Comparison of ENCODE assay signal across 15 cellular contexts in genomic region chr10:69868821-69869220, GRCh38.
"Had no signal": no experiment of that assay in that cellular context is flagged by ENCODE, and none has a peak within 500 bp of the region (broad histone marks: within the 10 kb centered on the region; RNA-seq: fewer than 3 reads in every experiment).

No MANE protein-coding gene starts in this region.

- H3K27ac ChIP-seq: hepatocyte, neutrophil, right atrium auricular region had no signal

- H3K4me1 Mint-ChIP-seq: T-helper 17 cell had no signal

- ATAC-seq: activated naive CD4-positive, alpha-beta T cell treated with anti-CD3 and anti-CD28 coated beads, Interleukin-2, amount 50 U/mL, for 72 hours; effector memory CD8-positive, alpha-beta T cell; T-helper 17 cell had no signal

- H3K79me2 ChIP-seq: hepatocyte had no signal

- H3K9me3 Mint-ChIP-seq: activated naive CD4-positive, alpha-beta T cell treated with anti-CD3 and anti-CD28 coated beads, Interleukin-2, amount 50 U/mL, for 72 hours; activated T-cell treated with anti-CD3 and anti-CD28 coated beads, Interleukin-2, amount 50 U/mL, for 24 hours; dendritic cell treated with granulocyte-macrophage colony-stimulating factor and Interleukin-4, amounts not matched to agents 40 ng/mL and 50 ng/mL, for 4 days; effector memory CD8-positive, alpha-beta T cell; naive B cell had no signal

- H3K27ac Mint-ChIP-seq: activated naive CD4-positive, alpha-beta T cell treated with anti-CD3 and anti-CD28 coated beads, Interleukin-2, amount 50 U/mL, for 72 hours; activated T-cell treated with anti-CD3 and anti-CD28 coated beads, Interleukin-2, amount 50 U/mL, for 24 hours; dendritic cell treated with granulocyte-macrophage colony-stimulating factor and Interleukin-4, amounts not matched to agents 40 ng/mL and 50 ng/mL, for 4 days; effector memory CD8-positive, alpha-beta T cell; naive B cell; T-helper 17 cell had no signal

- DNase-seq: activated CD4-positive, alpha-beta T cell treated with anti-CD3 and anti-CD28 coated beads, Interleukin-2, amount 50 U/mL, for 4 hours; activated CD4-positive, CD25-positive, alpha-beta regulatory T cell treated with anti-CD3 and anti-CD28 coated beads, Interleukin-2, amount 50 U/mL, for 72 hours; activated effector memory CD4-positive, alpha-beta T cell treated with anti-CD3 and anti-CD28 coated beads, Interleukin-2, amount 50 U/mL, for 16 hours; activated T-cell treated with anti-CD3 and anti-CD28 coated beads, Interleukin-2, amount 50 U/mL, for 24 hours; effector memory CD8-positive, alpha-beta T cell; midbrain; naive B cell; stimulated activated naive CD4-positive, alpha-beta T cell; T-helper 17 cell had no signal

- H3K27me3 ChIP-seq: hepatocyte, right atrium auricular region had no signal

- H3K36me3 Mint-ChIP-seq: activated naive CD4-positive, alpha-beta T cell treated with anti-CD3 and anti-CD28 coated beads, Interleukin-2, amount 50 U/mL, for 72 hours; brain; naive B cell had no signal

- H3K4me3 Mint-ChIP-seq: activated T-cell treated with anti-CD3 and anti-CD28 coated beads, Interleukin-2, amount 50 U/mL, for 24 hours; brain; dendritic cell treated with granulocyte-macrophage colony-stimulating factor and Interleukin-4, amounts not matched to agents 40 ng/mL and 50 ng/mL, for 4 days; effector memory CD8-positive, alpha-beta T cell; T-helper 17 cell had no signal

- H3K4me2 ChIP-seq: hepatocyte had no signal

- H2AFZ ChIP-seq: hepatocyte had no signal

- H3K4me3 ChIP-seq: hepatocyte, right atrium auricular region had no signal

- H3K36me3 ChIP-seq: neutrophil, right atrium auricular region had no signal

- H3K9me3 ChIP-seq: neutrophil, right atrium auricular region had no signal
